24 cellular contexts compared by ENCODE assay signal in genomic region chr9:112838342-112838741, GRCh38. TPM values are rescaled to one million over a fixed set of nuclear protein-coding genes. Genes with fewer than 3 reads are reported as not detected.
DNase-seq lines count a peak whose midpoint lies in the region; ATAC-seq and TF ChIP-seq lines count a peak whose summit lies in the region.
"Had no signal": no experiment of that assay in that cellular context is flagged by ENCODE, and none has a peak within 500 bp of the region (broad histone marks: within the 10 kb centered on the region; RNA-seq: fewer than 3 reads in every experiment).

No MANE protein-coding gene starts in this region.

- ATAC-seq in Right ventricle myocardium inferior (no peak), HG02623 (IDR thresholded peaks at IDR 0.05; ENCODE audit: unreplicated experiment) (no peak)
- ATAC-seq: CD8-positive, alpha-beta T cell; GM23338; PC-3 had no signal

- H3K36me3 ChIP-seq in right atrium auricular region (peaks cover 6% of the 10 kb centered on the region), colonic mucosa (no peaks in the 10 kb centered on the region), BE2C (no peaks in the 10 kb centered on the region)

- H3K4me1 ChIP-seq in right atrium auricular region, result no peaks in the 10 kb centered on the region
- H3K4me1 ChIP-seq in colonic mucosa, result peaks cover 7% of the 10 kb centered on the region
- no peaks in the 10 kb centered on the region for H3K4me1 ChIP-seq in BE2C

- H3K9me3 ChIP-seq in right atrium auricular region (no peaks in the 10 kb centered on the region), colonic mucosa (no peaks in the 10 kb centered on the region), BE2C (no peaks in the 10 kb centered on the region)
- H3K9me3 ChIP-seq: MG63 had no signal

- no peaks in the 10 kb centered on the region for H3K27me3 ChIP-seq in right atrium auricular region
- H3K27me3 ChIP-seq in colonic mucosa, result no peaks in the 10 kb centered on the region
- H3K27me3 ChIP-seq in BE2C, result no peaks in the 10 kb centered on the region
- H3K27me3 ChIP-seq: BLaER1 treated with 17β-estradiol and CSF1 and Interleukin-3, amounts not matched to agents 10 nM and 100 nM; MG63 had no signal

- no peak overlapping the region for H3K4me3 ChIP-seq in right atrium auricular region
- no peak overlapping the region for H3K4me3 ChIP-seq in colonic mucosa
- no peak overlapping the region for H3K4me3 ChIP-seq in BE2C (ENCODE audit: low read depth, low read length)
- H3K4me3 ChIP-seq: BLaER1 treated with 17β-estradiol and CSF1 and Interleukin-3, amounts not matched to agents 10 nM and 100 nM; GM23338; MG63 had no signal

- intact Hi-C loops in Right ventricle myocardium inferior (cut with DNase I) (no loop called here), colonic mucosa (cut with DNase I) (no loop called here)

- H3K27ac ChIP-seq in right atrium auricular region, result no peak overlapping the region
- H3K27ac ChIP-seq in colonic mucosa, result no peak overlapping the region
- H3K27ac ChIP-seq: BLaER1 treated with 17β-estradiol and CSF1 and Interleukin-3, amounts not matched to agents 10 nM and 100 nM; HL-60 had no signal

- DNase-seq in right atrium auricular region (ENCODE audit: low spot score) (peak; percentile 16), Right ventricle myocardium inferior (ENCODE audit: missing footprints) (no peak), colonic mucosa (peak; percentile 41), myocyte (ENCODE audit: low read depth) (peak; percentile 18), BE2C (no peak), germinal center (ENCODE audit: low spot score) (no peak)
- DNase-seq: Calu3; CD8-positive, alpha-beta T cell; DMS53; EL; HCEC 1CT; IMR-90; Kasumi-1; MG63; NCI-H1092 treated with DMSO at 0.1 percent for 48 hours; NCI-H446 treated with DMSO at 0.1 percent for 48 hours; NCI-H774; PC-3; RPMI8226 had no signal

- TF ChIP-seq CTCF in right atrium auricular region (IDR thresholded peaks at IDR 0.05) (no peak), colonic mucosa (IDR thresholded peaks at IDR 0.05) (no peak), BE2C (IDR thresholded peaks at IDR 0.05; ENCODE audit: low read depth, low read length) (no peak)

- no peak overlapping the region for H3K9ac ChIP-seq in colonic mucosa (ENCODE audit: low read depth in 2 of 2, low read length in 2 of 2)
- H3K9ac ChIP-seq: BLaER1 treated with 17β-estradiol and CSF1 and Interleukin-3, amounts not matched to agents 10 nM and 100 nM had no signal

RNA-seq across cellular contexts. Expression of gene SLC46A2, which starts 52.3 kb away (rescaled TPM):
- total RNA-seq in right atrium auricular region (under 1 TPM in 1 of 2 donors, not detected in 1; 0.43 TPM), Right ventricle myocardium inferior (not detected), colonic mucosa (not detected), myocyte (not detected in 2 replicates)
- polyA plus RNA-seq in myocyte (2012), result 0.05 TPM
- polyA plus RNA-seq in BE2C (2012; ENCODE audit: insufficient read depth, insufficient read length, low read depth), result not detected
- total RNA-seq: A673; Calu3; CD8-positive, alpha-beta T cell; GM23338; IMR-90; PC-3 had no signal
- polyA plus RNA-seq: IMR-90 had no signal

Comparison
In these comparisons a context has a peak if more than half of its experiments do, and no peak if none do; other contexts are left out.
1. DNase-seq: peak in right atrium auricular region (single experiment), colonic mucosa (single experiment) and myocyte (single experiment); none in Right ventricle myocardium inferior (single experiment), BE2C (single experiment) and germinal center (single experiment).